Comparison of ENCODE assay signal across 1 cellular context in the genomic region with DNA sequence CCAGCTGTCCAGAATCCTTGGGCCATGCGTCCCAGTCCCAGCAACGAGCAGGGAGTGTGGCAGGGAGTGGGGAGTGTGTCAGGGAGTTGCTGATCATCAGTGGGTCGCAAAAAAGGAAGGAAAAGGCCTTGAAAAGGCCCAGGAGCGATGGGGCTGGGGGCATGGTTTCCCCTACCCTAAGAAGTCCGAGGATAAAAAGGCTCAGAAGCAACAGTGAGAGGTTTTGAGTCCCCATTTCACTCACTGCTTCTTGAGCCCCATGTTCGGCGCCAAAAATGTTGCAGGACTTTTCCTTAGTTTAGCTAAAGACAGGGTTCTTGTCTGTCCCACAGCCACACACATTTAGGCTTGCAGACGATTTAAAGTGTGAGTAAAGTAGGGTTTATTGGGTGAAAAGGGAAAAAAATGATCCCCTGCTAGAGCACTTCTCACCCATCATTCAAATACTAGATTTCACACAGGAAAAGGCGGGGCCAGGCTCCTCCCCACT.
TF ChIP-seq lines count a peak whose summit lies in the region.

No MANE protein-coding gene starts in this region.

TF ChIP-seq in liver, 16 proteins besides CTCF, POLR2A, EP300 and RAD21 (continued from another document):
- TF ChIP-seq, protein P1, sequence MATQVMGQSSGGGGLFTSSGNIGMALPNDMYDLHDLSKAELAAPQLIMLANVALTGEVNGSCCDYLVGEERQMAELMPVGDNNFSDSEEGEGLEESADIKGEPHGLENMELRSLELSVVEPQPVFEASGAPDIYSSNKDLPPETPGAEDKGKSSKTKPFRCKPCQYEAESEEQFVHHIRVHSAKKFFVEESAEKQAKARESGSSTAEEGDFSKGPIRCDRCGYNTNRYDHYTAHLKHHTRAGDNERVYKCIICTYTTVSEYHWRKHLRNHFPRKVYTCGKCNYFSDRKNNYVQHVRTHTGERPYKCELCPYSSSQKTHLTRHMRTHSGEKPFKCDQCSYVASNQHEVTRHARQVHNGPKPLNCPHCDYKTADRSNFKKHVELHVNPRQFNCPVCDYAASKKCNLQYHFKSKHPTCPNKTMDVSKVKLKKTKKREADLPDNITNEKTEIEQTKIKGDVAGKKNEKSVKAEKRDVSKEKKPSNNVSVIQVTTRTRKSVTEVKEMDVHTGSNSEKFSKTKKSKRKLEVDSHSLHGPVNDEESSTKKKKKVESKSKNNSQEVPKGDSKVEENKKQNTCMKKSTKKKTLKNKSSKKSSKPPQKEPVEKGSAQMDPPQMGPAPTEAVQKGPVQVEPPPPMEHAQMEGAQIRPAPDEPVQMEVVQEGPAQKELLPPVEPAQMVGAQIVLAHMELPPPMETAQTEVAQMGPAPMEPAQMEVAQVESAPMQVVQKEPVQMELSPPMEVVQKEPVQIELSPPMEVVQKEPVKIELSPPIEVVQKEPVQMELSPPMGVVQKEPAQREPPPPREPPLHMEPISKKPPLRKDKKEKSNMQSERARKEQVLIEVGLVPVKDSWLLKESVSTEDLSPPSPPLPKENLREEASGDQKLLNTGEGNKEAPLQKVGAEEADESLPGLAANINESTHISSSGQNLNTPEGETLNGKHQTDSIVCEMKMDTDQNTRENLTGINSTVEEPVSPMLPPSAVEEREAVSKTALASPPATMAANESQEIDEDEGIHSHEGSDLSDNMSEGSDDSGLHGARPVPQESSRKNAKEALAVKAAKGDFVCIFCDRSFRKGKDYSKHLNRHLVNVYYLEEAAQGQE (IDR thresholded peaks at IDR 0.05), result no peak
- no peak for TF ChIP-seq YY1 (IDR thresholded peaks at IDR 0.05)
- TF ChIP-seq EGR1 (IDR thresholded peaks at IDR 0.05; ENCODE audit: low read depth in 2 of 2), result no peak
- no peak for TF ChIP-seq FOXA1 (IDR thresholded peaks at IDR 0.05)
- TF ChIP-seq TAF1 (conservative IDR thresholded peaks at IDR 0.05), result no peak
- TF ChIP-seq SP1 (IDR thresholded peaks at IDR 0.05), result no peak
- TF ChIP-seq GABPA (IDR thresholded peaks at IDR 0.05 in 1 of 2, conservative IDR thresholded peaks at IDR 0.05 in 1 of 2), result no peak
- TF ChIP-seq HNF4G (IDR thresholded peaks at IDR 0.05), result no peak
- TF ChIP-seq, protein P2, sequence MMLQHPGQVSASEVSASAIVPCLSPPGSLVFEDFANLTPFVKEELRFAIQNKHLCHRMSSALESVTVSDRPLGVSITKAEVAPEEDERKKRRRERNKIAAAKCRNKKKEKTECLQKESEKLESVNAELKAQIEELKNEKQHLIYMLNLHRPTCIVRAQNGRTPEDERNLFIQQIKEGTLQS (IDR thresholded peaks at IDR 0.05), result no peak
- TF ChIP-seq, protein P3, sequence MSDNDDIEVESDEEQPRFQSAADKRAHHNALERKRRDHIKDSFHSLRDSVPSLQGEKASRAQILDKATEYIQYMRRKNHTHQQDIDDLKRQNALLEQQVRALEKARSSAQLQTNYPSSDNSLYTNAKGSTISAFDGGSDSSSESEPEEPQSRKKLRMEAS (IDR thresholded peaks at IDR 0.05), result no peak
- no peak for TF ChIP-seq JUND (IDR thresholded peaks at IDR 0.05)
- no peak for TF ChIP-seq FOXA2 (IDR thresholded peaks at IDR 0.05)
